ENCODE assay signal across 34 cellular contexts in genomic region chr1:184476187-184476586, GRCh38.
"Had no signal": no experiment of that assay in that cellular context is flagged by ENCODE, and none has a peak within 500 bp of the region (broad histone marks: within the 10 kb centered on the region; RNA-seq: fewer than 3 reads in every experiment).

No MANE protein-coding gene starts in this region.

- H3K4me1 ChIP-seq: body of pancreas, breast epithelium, foreskin keratinocyte had no signal

- H3K36me3 Mint-ChIP-seq: activated naive CD8-positive, alpha-beta T cell had no signal

- H3K4me3 Mint-ChIP-seq: activated B cell treated with CpG ODN at 0.5 μM for 24 hours; activated CD8-positive, alpha-beta T cell treated with anti-CD3 and anti-CD28 coated beads for 36 hours; activated naive CD8-positive, alpha-beta T cell; activated T-cell treated with anti-CD3 and anti-CD28 coated beads, Interleukin-2, amount 50 U/mL, for 4 hours; activated T-helper 17 cell treated with anti-CD3 and anti-CD28 coated beads, Interleukin-2, amount 50 U/mL, for 72 hours; dendritic cell treated with granulocyte-macrophage colony-stimulating factor and Interleukin-4, amounts not matched to agents 40 ng/mL and 50 ng/mL, for 4 days; endodermal cell; T-helper 17 cell; T-helper 2 cell treated with Interferon-gamma antibody and Interleukin-4, amounts not matched to agents 5 μg/mL and 100 μg/mL, for 36 hours had no signal

- H3K27me3 Mint-ChIP-seq: activated B cell treated with CpG ODN at 0.5 μM for 24 hours; activated naive CD8-positive, alpha-beta T cell; dendritic cell treated with granulocyte-macrophage colony-stimulating factor and Interleukin-4, amounts not matched to agents 40 ng/mL and 50 ng/mL, for 4 days had no signal

- ATAC-seq: activated CD4-positive, CD25-positive, alpha-beta regulatory T cell treated with anti-CD3 and anti-CD28 coated beads, Interleukin-2, amount 50 U/mL, for 24 hours; activated CD8-positive, alpha-beta T cell treated with anti-CD3 and anti-CD28 coated beads for 36 hours; activated T-cell treated with anti-CD3 and anti-CD28 coated beads, Interleukin-2, amount 50 U/mL, for 4 hours; activated T-helper 17 cell treated with anti-CD3 and anti-CD28 coated beads, Interleukin-2, amount 50 U/mL, for 72 hours; body of pancreas; esophagus mucosa; foreskin keratinocyte; gastroesophageal sphincter; T-helper 17 cell had no signal

- H3K27ac ChIP-seq: body of pancreas, breast epithelium, cardiac muscle cell, coronary artery, dorsolateral prefrontal cortex, foreskin keratinocyte, gastroesophageal sphincter, WERI-Rb-1 had no signal

- H3K9me3 ChIP-seq: body of pancreas, breast epithelium, gastroesophageal sphincter had no signal

- H3K4me1 Mint-ChIP-seq: activated B cell treated with CpG ODN at 0.5 μM for 24 hours; activated T-helper 17 cell treated with anti-CD3 and anti-CD28 coated beads, Interleukin-2, amount 50 U/mL, for 72 hours; T-helper 17 cell had no signal

- H3K27ac Mint-ChIP-seq: activated B cell treated with CpG ODN at 0.5 μM for 24 hours; activated CD8-positive, alpha-beta T cell treated with anti-CD3 and anti-CD28 coated beads for 36 hours; activated naive CD8-positive, alpha-beta T cell; activated T-helper 17 cell treated with anti-CD3 and anti-CD28 coated beads, Interleukin-2, amount 50 U/mL, for 72 hours; dendritic cell treated with granulocyte-macrophage colony-stimulating factor and Interleukin-4, amounts not matched to agents 40 ng/mL and 50 ng/mL, for 4 days; endodermal cell; T-helper 17 cell; T-helper 2 cell treated with Interferon-gamma antibody and Interleukin-4, amounts not matched to agents 5 μg/mL and 100 μg/mL, for 36 hours had no signal

- H3K36me3 ChIP-seq: breast epithelium, cardiac muscle cell, WERI-Rb-1 had no signal

- H3K27me3 ChIP-seq: body of pancreas, breast epithelium, cardiac muscle cell, dorsolateral prefrontal cortex, foreskin keratinocyte, gastroesophageal sphincter had no signal

- DNase-seq: activated B cell treated with CpG ODN at 0.5 μM for 24 hours; activated CD4-positive, alpha-beta T cell treated with anti-CD3 and anti-CD28 coated beads for 48 hours; activated CD4-positive, alpha-beta T cell treated with anti-CD3 and anti-CD28 coated beads, Interleukin-2, amount 50 U/mL, for 1 hour; activated CD4-positive, alpha-beta T cell treated with anti-CD3 and anti-CD28 coated beads, Interleukin-2, amount 50 U/mL, for 48 hours; activated CD8-positive, alpha-beta memory T cell treated with anti-CD3 and anti-CD28 coated beads for 24 hours; activated CD8-positive, alpha-beta T cell treated with anti-CD3 and anti-CD28 coated beads for 36 hours; activated effector memory CD4-positive, alpha-beta T cell treated with Interleukin-2 at 50 U/mL for 16 hours; activated gamma-delta T cell treated with Interleukin-2 at 50 U/mL for 16 hours; activated naive CD4-positive, alpha-beta T cell treated with anti-CD3 and anti-CD28 coated beads, Interleukin-2, amount 50 U/mL, for 16 hours; activated naive CD4-positive, alpha-beta T cell treated with Interleukin-2 at 50 U/mL for 16 hours; activated T-cell treated with anti-CD3 and anti-CD28 coated beads, Interleukin-2, amount 50 U/mL, for 4 hours; amygdala; aorta; body of pancreas; central memory CD4-positive, alpha-beta T cell; cerebellar nuclear complex; dorsolateral prefrontal cortex; effector memory CD4-positive, alpha-beta T cell; endodermal cell; foreskin keratinocyte; T-helper 1 cell; T-helper 17 cell; T1000; WERI-Rb-1 had no signal

- H3K4me3 ChIP-seq: body of pancreas, breast epithelium, cardiac muscle cell, coronary artery, dorsolateral prefrontal cortex, gastroesophageal sphincter had no signal

- H3K9me3 Mint-ChIP-seq: activated CD8-positive, alpha-beta T cell treated with anti-CD3 and anti-CD28 coated beads for 36 hours; activated T-helper 17 cell treated with anti-CD3 and anti-CD28 coated beads, Interleukin-2, amount 50 U/mL, for 72 hours; endodermal cell; T-helper 2 cell treated with Interferon-gamma antibody and Interleukin-4, amounts not matched to agents 5 μg/mL and 100 μg/mL, for 36 hours had no signal
